22 cellular contexts compared by ENCODE assay signal in genomic region chr20:3734111-3734843, GRCh38. TPM values are rescaled to one million over a fixed set of nuclear protein-coding genes. Genes with fewer than 3 reads are reported as not detected.
DNase-seq lines count a peak whose midpoint lies in the region; ATAC-seq and TF ChIP-seq lines count a peak whose summit lies in the region.
"Had no signal": no experiment of that assay in that cellular context is flagged by ENCODE, and none has a peak within 500 bp of the region (broad histone marks: within the 10 kb centered on the region; RNA-seq: fewer than 3 reads in every experiment).

No MANE protein-coding gene starts in this region.

- DNase-seq in CD14-positive monocyte (ENCODE audit: low spot score) (peak; percentile 35), adrenal gland (peak in 4 of 7 donors; percentile 42 to 68 (median 52)), hepatocyte (ENCODE audit: low spot score) (peak; percentile 7), sciatic nerve (ENCODE audit: low spot score) (no peak), KG1 (lab: John Stamatoyannopoulos, UW) (no peak)
- no peak for DNase-seq in stimulated activated CD4-positive, alpha-beta T cell treated with anti-CD3 and anti-CD28 coated beads, Interleukin-2, amount 100 ng/mL, for 48 hours
- no peak for DNase-seq in activated CD4-positive, alpha-beta T cell treated with anti-CD3 and anti-CD28 coated beads, Interleukin-2, amount 50 U/mL, for 1 hour
- DNase-seq: activated CD4-positive, CD25-positive, alpha-beta regulatory T cell; activated CD8-positive, alpha-beta memory T cell treated with anti-CD3 and anti-CD28 coated beads, Interleukin-2, amount 10 ng/mL, durations not matched to agents 7 days and 5 days; GOT3; hypothalamus; NCI-H2171; retina; RPMI8226; trophoblast cell had no signal

- ATAC-seq in sciatic nerve (peak; percentile 44), GM18867 (IDR thresholded peaks at IDR 0.05; ENCODE audit: unreplicated experiment) (no peak)
- ATAC-seq: activated CD8-positive, alpha-beta memory T cell treated with anti-CD3 and anti-CD28 coated beads, Interleukin-2, amount 10 ng/mL, durations not matched to agents 7 days and 5 days; natural killer cell treated with Interleukin-12 subunit alpha and Interleukin-12 subunit beta and Interleukin-15 and Interleukin-18, amount 100 ng/mL, for 72 hours had no signal

- no peaks in the 10 kb centered on the region for H4K20me1 ChIP-seq in hepatocyte (ENCODE audit: insufficient read depth, poor library complexity, severe bottlenecking)

- H3K27ac ChIP-seq in adrenal gland (peak overlapping the region in 1 of 5 donors; percentile 48), hepatocyte (no peak overlapping the region)

- peak overlapping the region in 1 of 7 donors; percentile 25 for H3K27ac Mint-ChIP-seq in CD14-positive monocyte
- H3K27ac Mint-ChIP-seq: activated CD8-positive, alpha-beta memory T cell treated with anti-CD3 and anti-CD28 coated beads, Interleukin-2, amount 10 ng/mL, durations not matched to agents 7 days and 5 days; CD8-positive, alpha-beta memory T cell; dendritic cell treated with granulocyte-macrophage colony-stimulating factor and Interleukin-4, amounts not matched to agents 40 ng/mL and 50 ng/mL, for 4 days; natural killer cell treated with Interleukin-12 subunit alpha and Interleukin-12 subunit beta and Interleukin-15 and Interleukin-18, amount 100 ng/mL, for 72 hours; T-helper 1 cell treated with Interleukin-12 subunit alpha and Interleukin-12 subunit beta and Interleukin-4 antibody, amounts not matched to agents 30 μg/mL and 1 μg/mL, for 36 hours had no signal

- no peak for TF ChIP-seq CTCF in CD14-positive monocyte (IDR thresholded peaks at IDR 0.05)
- no peak for TF ChIP-seq CTCF in adrenal gland (IDR thresholded peaks at IDR 0.05)
- no peak for TF ChIP-seq CTCF in hepatocyte (IDR thresholded peaks at IDR 0.05; ENCODE audit: poor library complexity)

- H3K4me1 ChIP-seq in adrenal gland (replicated peaks in 1 of 2) (no peaks in the 10 kb centered on the region), hepatocyte (ENCODE audit: insufficient read depth) (peaks cover 2% of the 10 kb centered on the region)

- H3K9me3 Mint-ChIP-seq in CD14-positive monocyte = peaks cover 0 to 5% (median 0%) of the 10 kb centered on the region in 7 donors
- H3K9me3 Mint-ChIP-seq: CD8-positive, alpha-beta memory T cell; dendritic cell treated with granulocyte-macrophage colony-stimulating factor and Interleukin-4, amounts not matched to agents 40 ng/mL and 50 ng/mL, for 4 days; natural killer cell treated with Interleukin-12 subunit alpha and Interleukin-12 subunit beta and Interleukin-15 and Interleukin-18, amount 100 ng/mL, for 72 hours; T-helper 1 cell treated with Interleukin-12 subunit alpha and Interleukin-12 subunit beta and Interleukin-4 antibody, amounts not matched to agents 30 μg/mL and 1 μg/mL, for 36 hours had no signal

- no peaks in the 10 kb centered on the region for H3K36me3 Mint-ChIP-seq in CD14-positive monocyte
- H3K36me3 Mint-ChIP-seq: activated CD8-positive, alpha-beta memory T cell treated with anti-CD3 and anti-CD28 coated beads, Interleukin-2, amount 10 ng/mL, durations not matched to agents 7 days and 5 days; CD8-positive, alpha-beta memory T cell; natural killer cell treated with Interleukin-12 subunit alpha and Interleukin-12 subunit beta and Interleukin-15 and Interleukin-18, amount 100 ng/mL, for 72 hours had no signal

- peaks cover 35 to 42% (median 41%) of the 10 kb centered on the region in 3 donors for H3K27me3 Mint-ChIP-seq in CD14-positive monocyte (ENCODE audit: low read depth in 3 of 3)

- H3K4me3 Mint-ChIP-seq in CD14-positive monocyte = no peak overlapping the region
- H3K4me3 Mint-ChIP-seq: activated CD8-positive, alpha-beta memory T cell treated with anti-CD3 and anti-CD28 coated beads, Interleukin-2, amount 10 ng/mL, durations not matched to agents 7 days and 5 days; CD8-positive, alpha-beta memory T cell; dendritic cell treated with granulocyte-macrophage colony-stimulating factor and Interleukin-4, amounts not matched to agents 40 ng/mL and 50 ng/mL, for 4 days; natural killer cell treated with Interleukin-12 subunit alpha and Interleukin-12 subunit beta and Interleukin-15 and Interleukin-18, amount 100 ng/mL, for 72 hours; T-helper 1 cell treated with Interleukin-12 subunit alpha and Interleukin-12 subunit beta and Interleukin-4 antibody, amounts not matched to agents 30 μg/mL and 1 μg/mL, for 36 hours had no signal

- no peak overlapping the region for H2AFZ ChIP-seq in hepatocyte

- H3K9me3 ChIP-seq in adrenal gland (replicated peaks in 1 of 3) (no peaks in the 10 kb centered on the region), hepatocyte (ENCODE audit: low read depth) (no peaks in the 10 kb centered on the region)

- H3K4me2 ChIP-seq in hepatocyte = no peak overlapping the region

- peaks cover 10% of the 10 kb centered on the region for H3K4me1 Mint-ChIP-seq in CD14-positive monocyte

- no peak for TF ChIP-seq POLR2A in adrenal gland (IDR thresholded peaks at IDR 0.05)

- H3K79me2 ChIP-seq in hepatocyte = no peaks in the 10 kb centered on the region

- H3K27me3 ChIP-seq in adrenal gland (peaks cover 6% of the 10 kb centered on the region), hepatocyte (peaks cover 3% of the 10 kb centered on the region)

- no peaks in the 10 kb centered on the region for H3K9me2 ChIP-seq in hepatocyte (replicated peaks; ENCODE audit: insufficient read depth)

- 57 to 63% (median 59%) methylated on average over 11 to 12 of the region's 12 CpGs for whole genome bisulfite sequencing in adrenal gland, 4 donors
- 70% methylated on average over 12 of the region's 12 CpGs for WGBS in hepatocyte (ENCODE audit: low lambda C conversion rate, missing lambda C conversion rate)

- intact Hi-C loops in CD14-positive monocyte (cut with micrococcal nuclease) (no loop called here), adrenal gland (cut with DNase I) (no loop called here), sciatic nerve (cut with DNase I) (no loop called here)

- no peak overlapping the region for H3K4me3 ChIP-seq in adrenal gland
- H3K4me3 ChIP-seq in hepatocyte = no peak overlapping the region

- H3K36me3 ChIP-seq in adrenal gland (replicated peaks in 1 of 2) = no peaks in the 10 kb centered on the region
- no peaks in the 10 kb centered on the region for H3K36me3 ChIP-seq in hepatocyte (replicated peaks; ENCODE audit: insufficient read depth, low read depth)

RNA-seq across cellular contexts. Expression of gene HSPA12B, which starts 1.8 kb away (rescaled TPM):
- not detected for polyA plus RNA-seq in CD14-positive monocyte
- total RNA-seq in adrenal gland = 1 to 10 TPM; 3.4 to 9.3 (median 5.5) TPM
- 10 to 100 TPM in 1 of 3 donors, 1 to 10 TPM in 2; 1.5 to 10.9 (median 9.1) TPM for polyA plus RNA-seq in adrenal gland
- total RNA-seq in hepatocyte = 3.4 and 3.7 TPM in 2 replicates
- polyA plus RNA-seq in hepatocyte = 2.5 and 2.9 TPM in 2 replicates
- 20.4 TPM for total RNA-seq in sciatic nerve
- total RNA-seq: activated CD8-positive, alpha-beta memory T cell treated with anti-CD3 and anti-CD28 coated beads, Interleukin-2, amount 10 ng/mL, durations not matched to agents 7 days and 5 days; CD8-positive, alpha-beta memory T cell; natural killer cell treated with Interleukin-12 subunit alpha and Interleukin-12 subunit beta and Interleukin-15 and Interleukin-18, amount 100 ng/mL, for 72 hours had no signal
- polyA plus RNA-seq: CD8-positive, alpha-beta memory T cell had no signal

RNA-seq across cellular contexts. Expression of gene SIGLEC1, which starts 21.9 kb away (rescaled TPM):
- 1 to 10 TPM; 1.6 to 2.5 TPM for polyA plus RNA-seq in CD14-positive monocyte
- total RNA-seq in adrenal gland = 10 to 100 TPM; 17.3 to 47.2 (median 34.9) TPM
- 10 to 100 TPM in 2 of 3 donors, 1 to 10 TPM in 1; 4.8 to 46.4 (median 25.7) TPM for polyA plus RNA-seq in adrenal gland
- 0.16 and 0.23 TPM in 2 replicates for total RNA-seq in hepatocyte
- 0.11 and 0.62 TPM in 2 replicates for polyA plus RNA-seq in hepatocyte
- 19.2 TPM for total RNA-seq in sciatic nerve
- total RNA-seq: activated CD8-positive, alpha-beta memory T cell treated with anti-CD3 and anti-CD28 coated beads, Interleukin-2, amount 10 ng/mL, durations not matched to agents 7 days and 5 days had no signal
- polyA plus RNA-seq: AG04450; CD8-positive, alpha-beta memory T cell had no signal

RNA-seq across cellular contexts. Expression of gene ADISSP, which starts 33.3 kb away (rescaled TPM):
- polyA plus RNA-seq in CD14-positive monocyte (10 to 100 TPM; 59.6 to 68.5 TPM), adrenal gland (10 to 100 TPM in 2 of 3 donors, 1 to 10 TPM in 1; 4.4 to 42.1 (median 24.4) TPM), hepatocyte (31.7 and 36.0 TPM in 2 replicates)
- total RNA-seq in adrenal gland (10 to 100 TPM; 17.6 to 31.5 (median 23.9) TPM), hepatocyte (9.6 and 11.7 TPM in 2 replicates), sciatic nerve (25.7 TPM)

RNA-seq across cellular contexts. Expression of gene SPEF1, which starts 47.0 kb away (rescaled TPM):
- polyA plus RNA-seq in CD14-positive monocyte (not detected), adrenal gland (under 1 TPM in 2 of 3 donors, not detected in 1; 0.40 to 0.81 TPM), hepatocyte (0.51 TPM in 1 of 2 replicates, not detected in the other)
- total RNA-seq in adrenal gland (1 to 10 TPM in 1 of 8 donors, under 1 TPM in 6, not detected in 1; 0.14 to 1.4 (median 0.26) TPM), hepatocyte (0.63 TPM in 1 of 2 replicates, not detected in the other), sciatic nerve (not detected)
- total RNA-seq: aorta had no signal
- polyA plus RNA-seq: CD8-positive, alpha-beta memory T cell had no signal

RNA-seq across cellular contexts. Expression of gene CENPB, which starts 52.3 kb away (rescaled TPM):
- polyA plus RNA-seq in CD14-positive monocyte (1 to 10 TPM; 1.1 to 1.4 TPM), adrenal gland (10 to 100 TPM; 25.8 to 54.8 (median 41.8) TPM), hepatocyte (17.6 and 21.2 TPM in 2 replicates)
- total RNA-seq in adrenal gland (100 to 1,000 TPM in 4 of 8 donors, 10 to 100 TPM in 4; 54.4 to 112 (median 102) TPM), hepatocyte (40.9 and 46.7 TPM in 2 replicates), sciatic nerve (71.0 TPM)

Comparison
In these comparisons a context has a peak if more than half of its experiments do, and no peak if none do; other contexts are left out.
1. DNase-seq: peak in CD14-positive monocyte (single experiment), adrenal gland (4 of 7) and hepatocyte (single experiment); none in sciatic nerve (single experiment), stimulated activated CD4-positive, alpha-beta T cell treated with anti-CD3 and anti-CD28 coated beads, Interleukin-2, amount 100 ng/mL, for 48 hours (0 of 2), activated CD4-positive, alpha-beta T cell treated with anti-CD3 and anti-CD28 coated beads, Interleukin-2, amount 50 U/mL, for 1 hour (single experiment) and KG1 (single experiment).
2. RNA of gene SIGLEC1, which starts 21.9 kb away (total RNA-seq): 17.3 to 47.2 TPM in adrenal gland and 19.2 TPM in sciatic nerve (single experiment); 0.16 to 0.23 TPM in hepatocyte; every median in the first group is over 10 times any median in the second.